ENCODE assay signal across 12 cellular contexts in genomic region chr17:49836111-49837030, GRCh38. TPM values are rescaled to one million over a fixed set of nuclear protein-coding genes. Genes with fewer than 3 reads are reported as not detected.
DNase-seq lines count a peak whose midpoint lies in the region; ATAC-seq and TF ChIP-seq lines count a peak whose summit lies in the region.
"Had no signal": no experiment of that assay in that cellular context is flagged by ENCODE, and none has a peak within 500 bp of the region (broad histone marks: within the 10 kb centered on the region; RNA-seq: fewer than 3 reads in every experiment).

No MANE protein-coding gene starts in this region.

- peaks cover 13% of the 10 kb centered on the region for H3K4me1 ChIP-seq in right cardiac atrium (ENCODE audit: control insufficient read depth, insufficient read depth, low read length)

- H3K9me3 ChIP-seq in right cardiac atrium (ENCODE audit: control insufficient read depth, low read length), result no peaks in the 10 kb centered on the region

- H3K4me3 Mint-ChIP-seq in stimulated activated effector memory CD8-positive, alpha-beta T cell treated with anti-CD3 and anti-CD28 coated beads, Interleukin-12 subunit alpha, Interleukin-12 subunit beta, amount 100 ng/mL, for 72 hours, result no peak overlapping the region

- no peak overlapping the region for H3K4me3 ChIP-seq in right cardiac atrium (ENCODE audit: low read length)
- no peak overlapping the region for H3K4me3 ChIP-seq in lower leg skin (ENCODE audit: low read depth, poor library complexity, severe bottlenecking)

- H3K27ac ChIP-seq in right cardiac atrium (ENCODE audit: low read length), result peak overlapping the region; percentile 12

- 34% methylated on average over 16 of the region's 16 CpGs for WGBS in right cardiac atrium
- 61 to 62% methylated on average over 16 of the region's 16 CpGs for WGBS in lower leg skin, 2 donors

- H3K9me3 Mint-ChIP-seq in stimulated activated effector memory CD8-positive, alpha-beta T cell treated with anti-CD3 and anti-CD28 coated beads, Interleukin-12 subunit alpha, Interleukin-12 subunit beta, amount 100 ng/mL, for 72 hours, result no peaks in the 10 kb centered on the region

- H3K4me1 Mint-ChIP-seq in stimulated activated effector memory CD8-positive, alpha-beta T cell treated with anti-CD3 and anti-CD28 coated beads, Interleukin-12 subunit alpha, Interleukin-12 subunit beta, amount 100 ng/mL, for 72 hours, result peaks cover 6% of the 10 kb centered on the region

- no peak for TF ChIP-seq POLR2A in lower leg skin (IDR thresholded peaks at IDR 0.05)

- intact Hi-C loops in right cardiac atrium (cut with DNase I) (no loop called here), lower leg skin (cut with DNase I; ENCODE audit: low total_unique reads) (no loop called here)

- H3K27me3 ChIP-seq in right cardiac atrium (ENCODE audit: control insufficient read depth, insufficient read depth), result no peaks in the 10 kb centered on the region

- H3K36me3 Mint-ChIP-seq in stimulated activated effector memory CD8-positive, alpha-beta T cell treated with anti-CD3 and anti-CD28 coated beads, Interleukin-12 subunit alpha, Interleukin-12 subunit beta, amount 100 ng/mL, for 72 hours, result peaks cover 45% of the 10 kb centered on the region

- no peak for TF ChIP-seq CTCF in lower leg skin (IDR thresholded peaks at IDR 0.05)

- H3K27ac Mint-ChIP-seq in stimulated activated effector memory CD8-positive, alpha-beta T cell treated with anti-CD3 and anti-CD28 coated beads, Interleukin-12 subunit alpha, Interleukin-12 subunit beta, amount 100 ng/mL, for 72 hours, result peak overlapping the region; percentile 83

- ATAC-seq in right cardiac atrium (peak; percentile 51 to 54), HG03378 (IDR thresholded peaks at IDR 0.05; ENCODE audit: unreplicated experiment) (no peak)
- no peak for ATAC-seq in stimulated activated effector memory CD8-positive, alpha-beta T cell treated with anti-CD3 and anti-CD28 coated beads, Interleukin-12 subunit alpha, Interleukin-12 subunit beta, amount 100 ng/mL, for 72 hours

- DNase-seq in DMS153 (lab: John Stamatoyannopoulos, UW) (peak; percentile 4), DMS153 treated with DMSO at 0.1 percent for 48 hours (lab: John Stamatoyannopoulos, UW; ENCODE audit: unreplicated experiment) (no peak), amniotic epithelial cell (ENCODE audit: low read depth) (peak; percentile 94), right cardiac atrium (no peak), lower leg skin (ENCODE audit: low spot score in 2 of 2) (no peak), OCI-M1 (lab: John Stamatoyannopoulos, UW) (no peak)
- no peak for DNase-seq in stimulated activated effector memory CD8-positive, alpha-beta T cell treated with anti-CD3 and anti-CD28 coated beads, Interleukin-12 subunit alpha, Interleukin-12 subunit beta, amount 100 ng/mL, for 72 hours (ENCODE audit: low spot score in 2 of 2)
- DNase-seq: activated CD4-positive, alpha-beta T cell treated with anti-CD3 and anti-CD28 coated beads, Interleukin-2, amount 50 U/mL, for 1 hour; MM.1S; stimulated activated CD4-positive, alpha-beta T cell treated with anti-CD3 and anti-CD28 coated beads, Interleukin-4, amount 100 ng/mL, for 24 hours had no signal

RNA-seq across cellular contexts. Expression of gene TAC4, which starts 11.5 kb away (rescaled TPM):
- total RNA-seq in right cardiac atrium (1 to 10 TPM in 1 of 4 donors, under 1 TPM in 1, not detected in 2; 0.47 to 1.1 TPM), lower leg skin (not detected)
- 1.0 TPM for polyA plus RNA-seq in right cardiac atrium
- total RNA-seq: RPMI7951 had no signal

RNA-seq across cellular contexts. Expression of gene KAT7, which starts 47.9 kb away (rescaled TPM):
- total RNA-seq in right cardiac atrium (10 to 100 TPM; 55.8 to 68.2 (median 57.2) TPM), lower leg skin (10 to 100 TPM; 39.3 to 71.0 (median 51.7) TPM)
- 17.5 TPM for polyA plus RNA-seq in right cardiac atrium

Comparison
In these comparisons a context has a peak if more than half of its experiments do, and no peak if none do; other contexts are left out.
1. DNase-seq: peak in DMS153 (single experiment) and amniotic epithelial cell (single experiment); none in DMS153 treated with DMSO at 0.1 percent for 48 hours (single experiment), right cardiac atrium (0 of 3), stimulated activated effector memory CD8-positive, alpha-beta T cell treated with anti-CD3 and anti-CD28 coated beads, Interleukin-12 subunit alpha, Interleukin-12 subunit beta, amount 100 ng/mL, for 72 hours (0 of 2), lower leg skin (0 of 2) and OCI-M1 (single experiment).
2. ATAC-seq: peak in right cardiac atrium (2 of 2); none in stimulated activated effector memory CD8-positive, alpha-beta T cell treated with anti-CD3 and anti-CD28 coated beads, Interleukin-12 subunit alpha, Interleukin-12 subunit beta, amount 100 ng/mL, for 72 hours (single experiment) and HG03378 (single experiment).